In genomic region chr3:72999971-73000370, GRCh38 we compare ENCODE assay signal across 11 cellular contexts. TPM values are rescaled to one million over a fixed set of nuclear protein-coding genes. Genes with fewer than 3 reads are reported as not detected.
DNase-seq lines count a peak whose midpoint lies in the region; ATAC-seq and TF ChIP-seq lines count a peak whose summit lies in the region.
"Had no signal": no experiment of that assay in that cellular context is flagged by ENCODE, and none has a peak within 500 bp of the region (broad histone marks: within the 10 kb centered on the region; RNA-seq: fewer than 3 reads in every experiment).

No MANE protein-coding gene starts in this region.

- peak overlapping the region; percentile 98 for H3K27ac ChIP-seq in KOPT-K1 (ENCODE audit: low read depth, low read length, poor library complexity, severe bottlenecking)
- H3K27ac ChIP-seq in mammary epithelial cell (ENCODE audit: insufficient read depth, low read depth, low read length) = no peak overlapping the region

- no TSS peak for BruUV-seq in Calu3 (replicated peaks; lab: Mats Ljungman, UMichigan)
- no TSS peak for BruUV-seq in mammary epithelial cell (replicated peaks; lab: Mats Ljungman, UMichigan)

- DNase-seq in Calu3 = no peak
- DNase-seq in mammary epithelial cell = no peak
- DNase-seq in natural killer cell treated with Interleukin-12 subunit alpha and Interleukin-12 subunit beta and Interleukin-15 and Interleukin-18, amount 100 ng/mL, for 72 hours (ENCODE audit: low spot score) = no peak
- no peak for DNase-seq in NOMO-1 (lab: John Stamatoyannopoulos, UW; ENCODE audit: unreplicated experiment in 2 of 2)
- DNase-seq in omental fat pad (ENCODE audit: low spot score) = no peak
- DNase-seq: amygdala, kidney glomerular epithelial cell, SHP77 had no signal

- dilution Hi-C loops in mammary epithelial cell (cut with HindIII; ENCODE audit: low sequenced_read_pairs) = no loop called here

- H3K36me3 ChIP-seq in KOPT-K1 (ENCODE audit: insufficient read depth, low read length) = peaks cover 68% of the 10 kb centered on the region
- H3K36me3 ChIP-seq in mammary epithelial cell (ENCODE audit: insufficient read depth, low read length) = peaks cover 20% of the 10 kb centered on the region

- H3K27ac Mint-ChIP-seq in Calu3 (ENCODE audit: unreplicated experiment) = no peak overlapping the region
- peak overlapping the region; percentile 82 to 93 for H3K27ac Mint-ChIP-seq in natural killer cell treated with Interleukin-12 subunit alpha and Interleukin-12 subunit beta and Interleukin-15 and Interleukin-18, amount 100 ng/mL, for 72 hours

- peak overlapping the region in 2 of 3 experiments; percentile 82 to 84 for H3K4me3 ChIP-seq in mammary epithelial cell (replicated peaks in 1 of 3; ENCODE audit: insufficient read depth in 1 of 3, low read depth in 2 of 3, low read length in 3 of 3)

- in situ Hi-C loops in mammary epithelial cell (cut with MboI; ENCODE audit: low sequenced_read_pairs in 2 of 2) = no loop called here

- CTCF ChIA-PET in Calu3 (lab: Charles Lee) = no interaction called here
- CTCF ChIA-PET in mammary epithelial cell (lab: Charles Lee; ENCODE audit: low non-redundant PET) = no interaction called here

- H3K9me3 ChIP-seq in KOPT-K1 (ENCODE audit: insufficient read depth, low read length, poor library complexity, severe bottlenecking) (no peaks in the 10 kb centered on the region), mammary epithelial cell (replicated peaks; ENCODE audit: insufficient read depth, low read length) (no peaks in the 10 kb centered on the region)

- H3K4me3 Mint-ChIP-seq in Calu3 (ENCODE audit: low read depth, unreplicated experiment) = peak overlapping the region; percentile 55
- peak overlapping the region; percentile 97 for H3K4me3 Mint-ChIP-seq in natural killer cell treated with Interleukin-12 subunit alpha and Interleukin-12 subunit beta and Interleukin-15 and Interleukin-18, amount 100 ng/mL, for 72 hours

- intact Hi-C loops in Calu3 (cut with micrococcal nuclease; ENCODE audit: unreplicated experiment) = loop anchor here (5.0 kb wide), 2 partner anchors 57 to 148 kb away; no protein-coding TSS in a partner anchor
- intact Hi-C loops in mammary epithelial cell (cut with micrococcal nuclease) = loop anchor here (5.0 kb wide), 1 partner anchor 57 kb away; no protein-coding TSS in a partner anchor

- no peak overlapping the region for H2AFZ ChIP-seq in mammary epithelial cell (ENCODE audit: low read depth, low read length)

- H3K36me3 Mint-ChIP-seq in Calu3 (ENCODE audit: insufficient read depth, unreplicated experiment) = peaks cover 73% of the 10 kb centered on the region
- peaks cover 30% of the 10 kb centered on the region for H3K36me3 Mint-ChIP-seq in natural killer cell treated with Interleukin-12 subunit alpha and Interleukin-12 subunit beta and Interleukin-15 and Interleukin-18, amount 100 ng/mL, for 72 hours

- peaks cover 16% of the 10 kb centered on the region for H3K4me1 Mint-ChIP-seq in Calu3 (ENCODE audit: low read depth, unreplicated experiment)
- peaks cover 49 to 55% of the 10 kb centered on the region in 2 donors for H3K4me1 Mint-ChIP-seq in natural killer cell treated with Interleukin-12 subunit alpha and Interleukin-12 subunit beta and Interleukin-15 and Interleukin-18, amount 100 ng/mL, for 72 hours (ENCODE audit: low read depth in 2 of 2)

- no peaks in the 10 kb centered on the region for H3K27me3 Mint-ChIP-seq in Calu3 (ENCODE audit: unreplicated experiment)
- H3K27me3 Mint-ChIP-seq in natural killer cell treated with Interleukin-12 subunit alpha and Interleukin-12 subunit beta and Interleukin-15 and Interleukin-18, amount 100 ng/mL, for 72 hours = no peaks in the 10 kb centered on the region

- TF ChIP-seq CTCF in Calu3 (IDR thresholded peaks at IDR 0.05; ENCODE audit: unreplicated experiment) = no peak
- TF ChIP-seq CTCF in mammary epithelial cell (conservative IDR thresholded peaks at IDR 0.05 in 1 of 2, IDR thresholded peaks at IDR 0.05 in 1 of 2; ENCODE audit: extremely low read depth in 1 of 2, insufficient read depth in 1 of 2, low read depth in 1 of 2, low read length in 2 of 2) = no peak
- no peak for TF ChIP-seq CTCF in omental fat pad (IDR thresholded peaks at IDR 0.05)

- H3K4me1 ChIP-seq in mammary epithelial cell (ENCODE audit: insufficient read depth, low read length) = peaks cover 29% of the 10 kb centered on the region

- peaks cover 21% of the 10 kb centered on the region for H4K20me1 ChIP-seq in mammary epithelial cell (ENCODE audit: insufficient read depth, low read length)

- H3K79me2 ChIP-seq in mammary epithelial cell (ENCODE audit: insufficient read depth, low read length) = peaks cover 80% of the 10 kb centered on the region

- no peak for ATAC-seq in natural killer cell treated with Interleukin-12 subunit alpha and Interleukin-12 subunit beta and Interleukin-15 and Interleukin-18, amount 100 ng/mL, for 72 hours
- ATAC-seq in HG03097 (IDR thresholded peaks at IDR 0.05; ENCODE audit: low FRiP score, unreplicated experiment) = no peak
- ATAC-seq in HG03520 (IDR thresholded peaks at IDR 0.05; ENCODE audit: unreplicated experiment) = no peak
- no peak for ATAC-seq in omental fat pad (ENCODE audit: low FRiP score)

- 79% methylated on average over 2 of the region's 2 CpGs for WGBS in mammary epithelial cell (ENCODE audit: low coverage, missing lambda C conversion rate)

- H3K9ac ChIP-seq in mammary epithelial cell (ENCODE audit: insufficient read depth, low read length) = no peak overlapping the region

- H3K9me3 Mint-ChIP-seq in Calu3 (ENCODE audit: low read depth, unreplicated experiment) = no peaks in the 10 kb centered on the region
- H3K9me3 Mint-ChIP-seq in natural killer cell treated with Interleukin-12 subunit alpha and Interleukin-12 subunit beta and Interleukin-15 and Interleukin-18, amount 100 ng/mL, for 72 hours = no peaks in the 10 kb centered on the region

- no peaks in the 10 kb centered on the region for H3K27me3 ChIP-seq in mammary epithelial cell (ENCODE audit: insufficient read depth, low read length)

- H3K4me2 ChIP-seq in mammary epithelial cell (ENCODE audit: insufficient read depth, low read depth, low read length) = peak overlapping the region; percentile 95

RNA-seq across cellular contexts. Expression of gene PPP4R2, which starts 3.4 kb away (rescaled TPM):
- total RNA-seq in Calu3 (2022) (68.4 and 89.0 TPM in 2 replicates), mammary epithelial cell (10 to 100 TPM; 57.0 to 74.4 TPM), omental fat pad (10 to 100 TPM; 46.5 to 56.6 (median 52.7) TPM)
- polyA plus RNA-seq in mammary epithelial cell = 13.5 TPM
- 14.8 TPM for polyA minus RNA-seq in mammary epithelial cell
- 100 to 1,000 TPM; 126 to 128 TPM for total RNA-seq in natural killer cell treated with Interleukin-12 subunit alpha and Interleukin-12 subunit beta and Interleukin-15 and Interleukin-18, amount 100 ng/mL, for 72 hours
